Comparison of ENCODE assay signal across 7 cellular contexts in genomic region chr18:30601541-30601940, GRCh38.
"Had no signal": no experiment of that assay in that cellular context is flagged by ENCODE, and none has a peak within 500 bp of the region (broad histone marks: within the 10 kb centered on the region; RNA-seq: fewer than 3 reads in every experiment).

No MANE protein-coding gene starts in this region.

- H3K4me1 Mint-ChIP-seq: IgD-negative memory B cell had no signal

- H3K27ac ChIP-seq: HL-60, KMS-11 had no signal

- FAIRE-seq: HTR-8/SVneo had no signal

- H3K9ac ChIP-seq: KMS-11 had no signal

- DNase-seq: IMR-90, KBM-7, KG1 had no signal

- H3K27me3 Mint-ChIP-seq: IgD-negative memory B cell had no signal

- H3K4me3 Mint-ChIP-seq: IgD-negative memory B cell had no signal

- H3K4me2 ChIP-seq: KMS-11 had no signal

- H3K36me3 Mint-ChIP-seq: IgD-negative memory B cell had no signal

- H3K27ac Mint-ChIP-seq: IgD-negative memory B cell had no signal
